8 cellular contexts compared by ENCODE assay signal in the genomic region with DNA sequence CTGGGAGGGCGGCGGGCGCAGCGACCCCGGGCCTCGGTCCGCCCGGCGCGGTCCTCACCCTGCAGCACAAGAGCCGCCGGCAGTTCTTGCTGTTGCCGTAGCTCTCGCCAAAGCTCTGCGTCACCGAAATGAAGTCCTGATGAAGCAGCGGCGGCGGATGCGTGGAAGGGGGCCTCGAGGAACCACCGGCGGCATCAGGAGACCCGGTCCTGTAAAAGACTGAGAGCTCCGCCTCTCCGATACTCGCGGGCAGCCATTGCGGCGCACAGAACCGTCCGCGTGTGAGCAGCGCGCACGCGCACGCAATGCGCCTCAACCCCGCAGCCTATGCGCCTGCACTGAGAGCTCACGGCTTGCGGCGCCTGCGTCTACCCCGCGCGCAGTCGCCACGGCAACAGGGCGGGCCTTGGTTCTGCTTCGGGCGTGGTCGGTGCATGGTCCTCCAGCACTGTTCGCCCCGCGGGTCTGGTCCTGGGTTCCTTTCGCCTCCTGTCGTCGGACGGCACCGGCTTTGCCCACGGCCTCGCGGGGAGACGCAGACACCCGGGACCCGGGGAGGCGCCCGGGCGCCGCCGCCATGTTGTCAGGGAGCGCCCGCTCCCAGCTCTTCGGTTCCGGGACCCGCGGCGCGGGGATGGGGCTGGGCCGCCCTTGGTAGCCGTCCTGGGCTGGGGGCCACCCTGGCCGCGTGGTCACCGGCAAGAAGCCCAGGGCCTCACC. TPM values are rescaled to one million over a fixed set of nuclear protein-coding genes. Genes with fewer than 3 reads are reported as not detected.
DNase-seq lines count a peak whose midpoint lies in the region; ATAC-seq and TF ChIP-seq lines count a peak whose summit lies in the region.

No MANE protein-coding gene starts in this region.

- no peaks in the 10 kb centered on the region for H3K9me3 Mint-ChIP-seq in neural crest cell
- H3K9me3 Mint-ChIP-seq in stimulated activated naive CD8-positive, alpha-beta T cell treated with anti-CD3 and anti-CD28 coated beads, Interleukin-15, amount 100 ng/mL, for 72 hours, result no peaks in the 10 kb centered on the region

- no peaks in the 10 kb centered on the region for H3K36me3 Mint-ChIP-seq in neural crest cell (ENCODE audit: low read depth)

- DNase-seq in EL, result peak; percentile 90
- DNase-seq in H4 (ENCODE audit: low spot score), result peak; percentile 88
- DNase-seq in M059J (ENCODE audit: low read depth), result peak; percentile 90
- DNase-seq in SHP77 (lab: John Stamatoyannopoulos, UW), result peak; percentile 88 to 93
- peak; percentile 85 for DNase-seq in activated gamma-delta T cell treated with Interleukin-2 at 50 U/mL for 16 hours
- DNase-seq in foreskin keratinocyte, result peak; percentile 64 to 83
- DNase-seq in neural crest cell (ENCODE audit: low read depth, low spot score), result peak; percentile 76
- peak; percentile 90 to 93 for DNase-seq in stimulated activated naive CD8-positive, alpha-beta T cell treated with anti-CD3 and anti-CD28 coated beads, Interleukin-15, amount 100 ng/mL, for 72 hours

- peaks cover 24% of the 10 kb centered on the region for H3K4me1 Mint-ChIP-seq in neural crest cell
- H3K4me1 Mint-ChIP-seq in stimulated activated naive CD8-positive, alpha-beta T cell treated with anti-CD3 and anti-CD28 coated beads, Interleukin-15, amount 100 ng/mL, for 72 hours, result peaks cover 27% of the 10 kb centered on the region

- no peaks in the 10 kb centered on the region for H3K27me3 ChIP-seq in foreskin keratinocyte

- peak overlapping the region; percentile 92 for H3K4me3 Mint-ChIP-seq in neural crest cell
- peak overlapping the region; percentile 93 to 95 for H3K4me3 Mint-ChIP-seq in stimulated activated naive CD8-positive, alpha-beta T cell treated with anti-CD3 and anti-CD28 coated beads, Interleukin-15, amount 100 ng/mL, for 72 hours

- ATAC-seq in foreskin keratinocyte, result peak; percentile 93
- ATAC-seq in stimulated activated naive CD8-positive, alpha-beta T cell treated with anti-CD3 and anti-CD28 coated beads, Interleukin-15, amount 100 ng/mL, for 72 hours, result peak; percentile 98

- peaks cover 29% of the 10 kb centered on the region for H3K27me3 Mint-ChIP-seq in neural crest cell (ENCODE audit: low read depth)
- H3K27me3 Mint-ChIP-seq in stimulated activated naive CD8-positive, alpha-beta T cell treated with anti-CD3 and anti-CD28 coated beads, Interleukin-15, amount 100 ng/mL, for 72 hours, result peaks cover 14% of the 10 kb centered on the region

- H3K4me1 ChIP-seq in foreskin keratinocyte, result no peaks in the 10 kb centered on the region

- H3K27ac Mint-ChIP-seq in neural crest cell (ENCODE audit: unreplicated experiment), result no peak overlapping the region
- peak overlapping the region; percentile 42 to 65 for H3K27ac Mint-ChIP-seq in stimulated activated naive CD8-positive, alpha-beta T cell treated with anti-CD3 and anti-CD28 coated beads, Interleukin-15, amount 100 ng/mL, for 72 hours

- H3K27ac ChIP-seq in foreskin keratinocyte, result peak overlapping the region; percentile 37

- TF ChIP-seq CTCF in foreskin keratinocyte (conservative IDR thresholded peaks at IDR 0.05) (no peak), neural crest cell (conservative IDR thresholded peaks at IDR 0.05) (no peak)

RNA-seq across cellular contexts. Expression of gene GRIN1, which starts 9.3 kb away (rescaled TPM):
- not detected in 2 replicates for total RNA-seq in H4 (2014; rRNA removed; shearing (Covaris generic))
- not detected in 2 replicates for total RNA-seq in M059J (2014; rRNA removed; shearing (Covaris generic))
- total RNA-seq in foreskin keratinocyte (0.07 and 0.17 TPM in 2 replicates), neural crest cell (0.14 and 0.44 TPM in 2 replicates)
- polyA plus RNA-seq in foreskin keratinocyte, result 0.08 and 0.28 TPM in 2 replicates

RNA-seq across cellular contexts. Expression of gene DPP7, which starts 15.1 kb away (rescaled TPM):
- 34.8 and 52.2 TPM in 2 replicates for total RNA-seq in H4 (2014; rRNA removed; shearing (Covaris generic))
- 26.8 and 30.0 TPM in 2 replicates for total RNA-seq in M059J (2014; rRNA removed; shearing (Covaris generic))
- total RNA-seq in foreskin keratinocyte (35.0 and 54.2 TPM in 2 replicates), neural crest cell (37.9 and 46.5 TPM in 2 replicates)
- 44.4 and 64.7 TPM in 2 replicates for polyA plus RNA-seq in foreskin keratinocyte

RNA-seq across cellular contexts. Expression of gene LRRC26, which starts 40.2 kb away (rescaled TPM):
- total RNA-seq in H4 (2014; rRNA removed; shearing (Covaris generic)), result 0.10 and 0.12 TPM in 2 replicates
- total RNA-seq in M059J (2014; rRNA removed; shearing (Covaris generic)), result not detected in 2 replicates
- total RNA-seq in foreskin keratinocyte (not detected in 2 replicates), neural crest cell (0.37 and 0.48 TPM in 2 replicates)
- polyA plus RNA-seq in foreskin keratinocyte, result not detected in 2 replicates

RNA-seq across cellular contexts. Expression of gene TMEM210, which starts 42.2 kb away (rescaled TPM):
- total RNA-seq in H4 (2014; rRNA removed; shearing (Covaris generic)), result not detected in 2 replicates
- total RNA-seq in M059J (2014; rRNA removed; shearing (Covaris generic)), result not detected in 2 replicates
- total RNA-seq in foreskin keratinocyte, result not detected in 2 replicates
- not detected in 2 replicates for polyA plus RNA-seq in foreskin keratinocyte
- total RNA-seq in neural crest cell, result not detected in 2 replicates

RNA-seq across cellular contexts. Expression of gene MAN1B1, which starts 42.8 kb away (rescaled TPM):
- 38.6 and 62.6 TPM in 2 replicates for total RNA-seq in H4 (2014; rRNA removed; shearing (Covaris generic))
- total RNA-seq in M059J (2014; rRNA removed; shearing (Covaris generic)), result 86.8 and 145 TPM in 2 replicates
- total RNA-seq in foreskin keratinocyte, result 41.1 and 49.1 TPM in 2 replicates
- 38.5 and 49.2 TPM in 2 replicates for polyA plus RNA-seq in foreskin keratinocyte
- 50.4 and 54.0 TPM in 2 replicates for total RNA-seq in neural crest cell

Comparison
In these comparisons a context has a peak if more than half of its experiments do, and no peak if none do; other contexts are left out.
1. Peak in every context shown above with its lines: DNase-seq, ATAC-seq and H3K27ac ChIP-seq.